In the genomic region with DNA sequence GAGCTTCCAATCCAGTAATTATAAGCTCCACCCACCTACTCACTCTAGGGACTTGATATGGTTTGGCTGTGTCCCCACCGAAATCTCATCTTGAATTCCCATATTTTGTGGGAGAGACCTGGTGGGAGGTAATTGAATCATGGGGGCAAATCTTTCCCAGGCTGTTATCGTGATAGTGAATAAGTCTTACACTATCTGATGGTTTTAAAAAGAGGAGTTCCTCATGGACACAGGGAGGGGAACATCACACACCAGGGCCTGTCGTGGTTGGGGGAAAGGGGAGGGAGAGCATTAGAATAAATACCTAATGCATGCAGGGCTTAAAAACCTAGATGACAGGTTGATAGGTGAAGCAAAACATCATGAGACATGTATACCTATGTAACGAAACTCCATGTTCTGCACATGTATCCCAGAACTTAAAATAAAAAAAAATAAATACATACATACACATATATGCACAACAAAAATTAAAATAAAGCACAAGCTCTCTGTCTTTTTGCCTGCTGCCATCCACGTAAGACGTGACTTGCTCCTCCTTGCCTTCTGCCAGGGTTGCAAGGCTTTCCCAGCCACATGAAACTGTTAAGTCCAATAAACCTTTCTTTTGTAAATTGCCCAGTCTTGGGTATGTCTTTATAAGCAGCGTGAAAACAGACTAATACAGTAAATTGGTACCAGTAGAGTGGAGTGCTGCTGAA, we compare ENCODE assay signal across 3 cellular contexts.
DNase-seq lines count a peak whose midpoint lies in the region; ATAC-seq, FAIRE-seq and TF ChIP-seq lines count a peak whose summit lies in the region.
"Not testable (repeated sequence)": the region's sequence is repeated elsewhere in the genome, so short reads cannot be mapped to it uniquely, and the experiment has no call there.

No MANE protein-coding gene starts in this region.

- H3K4me1 Mint-ChIP-seq in nephron progenitor cell = peaks cover 28% of the 10 kb centered on the region

- CTCF ChIA-PET in K562 (lab: Yijun Ruan, JAX; ENCODE audit: low intra/inter-chr PET ratio) = not testable (repeated sequence)

- not testable (repeated sequence) for H3K9me1 ChIP-seq in K562 (ENCODE audit: control insufficient read depth, insufficient read depth, low read length)

- H3K36me3 Mint-ChIP-seq in nephron progenitor cell (ENCODE audit: low read depth) = not testable (repeated sequence)

- not testable (repeated sequence) for FAIRE-seq in K562 (lab: Jason Lieb, UNC)

- H3K9me3 ChIP-seq in K562 (replicated peaks; ENCODE audit: control insufficient read depth, insufficient read depth, low read depth, low read length); esophagus muscularis mucosa: not testable (repeated sequence)

- H3K4me1 ChIP-seq in K562 (replicated peaks in 1 of 2; ENCODE audit: control insufficient read depth in 2 of 2, insufficient read depth in 2 of 2, low read length in 2 of 2); esophagus muscularis mucosa: not testable (repeated sequence)

- not testable (repeated sequence) for H3K9ac ChIP-seq in K562 (ENCODE audit: insufficient read depth in 1 of 2, low read depth in 2 of 2, low read length in 2 of 2)

- H2AFZ ChIP-seq in K562 (ENCODE audit: low read depth, low read length) = not testable (repeated sequence)

- not testable (repeated sequence) for TF ChIP-seq POLR2A in K562 (conservative IDR thresholded peaks at IDR 0.05); esophagus muscularis mucosa (IDR thresholded peaks at IDR 0.05; ENCODE audit: low read depth)

- H3K27me3 ChIP-seq in K562 (ENCODE audit: control insufficient read depth in 2 of 2, insufficient read depth in 2 of 2, low read length in 2 of 2); esophagus muscularis mucosa: not testable (repeated sequence)

- not testable (repeated sequence) for TF ChIP-seq CTCF in K562 (IDR thresholded peaks at IDR 0.05 in 2 of 3, conservative IDR thresholded peaks at IDR 0.05 in 1 of 3; ENCODE audit: insufficient read depth in 2 of 3, low read depth in 1 of 3, low read length in 3 of 3); esophagus muscularis mucosa (IDR thresholded peaks at IDR 0.05); nephron progenitor cell (IDR thresholded peaks at IDR 0.05)

- DNase-seq in K562 (ENCODE audit: extremely low read depth in 1 of 4, low spot score in 3 of 4); nephron progenitor cell: not testable (repeated sequence)
- DNase-seq in esophagus muscularis mucosa (ENCODE audit: extremely low spot score) = peak; percentile 91

- not testable (repeated sequence) for H4K20me1 ChIP-seq in K562 (replicated peaks; ENCODE audit: control insufficient read depth, insufficient read depth, low read length)

- not testable (repeated sequence) for H3K79me2 ChIP-seq in K562 (ENCODE audit: control insufficient read depth, insufficient read depth, low read length)

- TF ChIP-seq RAD21 in K562 (CRISPR knock-in tag; conservative IDR thresholded peaks at IDR 0.05 in 1 of 2, IDR thresholded peaks at IDR 0.05 in 1 of 2) = not testable (repeated sequence)

- H3K4me3 ChIP-seq in K562, esophagus muscularis mucosa: not testable (repeated sequence)

- in situ Hi-C loops in K562 (cut with MboI) = not testable (repeated sequence)

- BruUV-seq in K562 (replicated peaks; lab: Mats Ljungman, UMichigan) = not testable (repeated sequence)

- H3K27me3 Mint-ChIP-seq in nephron progenitor cell (ENCODE audit: low read depth, poor library complexity) = not testable (repeated sequence)

- intact Hi-C loops in K562 (cut with micrococcal nuclease); esophagus muscularis mucosa (cut with DNase I): not testable (repeated sequence)

- POLR2A ChIA-PET in K562 (lab: Yijun Ruan, JAX) = not testable (repeated sequence)

- not testable (repeated sequence) for ATAC-seq in K562

- peak overlapping the region; percentile 58 for H3K27ac Mint-ChIP-seq in nephron progenitor cell

- WGBS in K562 (ENCODE audit: insufficient coverage, low coverage, missing lambda C conversion rate) = 0% methylated on average over 7 of the region's 7 CpGs
- WGBS in esophagus muscularis mucosa = 80% methylated on average over 7 of the region's 7 CpGs

- TF ChIP-seq EP300 in K562 (IDR thresholded peaks at IDR 0.05; ENCODE audit: low read length); esophagus muscularis mucosa (IDR thresholded peaks at IDR 0.05): not testable (repeated sequence)

- not testable (repeated sequence) for H3K9me3 Mint-ChIP-seq in nephron progenitor cell

- H3K4me2 ChIP-seq in K562 (ENCODE audit: insufficient read depth, low read length) = not testable (repeated sequence)

- H3K4me3 Mint-ChIP-seq in nephron progenitor cell = not testable (repeated sequence)

- H3K36me3 ChIP-seq in K562 (ENCODE audit: control insufficient read depth, insufficient read depth, low read length); esophagus muscularis mucosa: not testable (repeated sequence)

- H3K27ac ChIP-seq in K562 (ENCODE audit: extremely low read depth, low read depth, low read length); esophagus muscularis mucosa (replicated peaks in 1 of 4): not testable (repeated sequence)

TF ChIP-seq in K562, 482 proteins besides CTCF, POLR2A, EP300 and RAD21:
- peak; percentile 68; the same call in 1 of the 2 replicates for TF ChIP-seq ZNF431 (CRISPR knock-in tag; IDR thresholded peaks at IDR 0.05)
